19 cellular contexts compared by ENCODE assay signal in genomic region chr17:56679767-56680422, GRCh38.
DNase-seq lines count a peak whose midpoint lies in the region; ATAC-seq lines count a peak whose summit lies in the region.
"Had no signal": no experiment of that assay in that cellular context is flagged by ENCODE, and none has a peak within 500 bp of the region (broad histone marks: within the 10 kb centered on the region; RNA-seq: fewer than 3 reads in every experiment).

No MANE protein-coding gene starts in this region.

- H3K4me3 ChIP-seq in BLaER1 treated with 17β-estradiol and CSF1 and Interleukin-3, amounts not matched to agents 10 nM and 100 nM = no peak overlapping the region
- H3K4me3 ChIP-seq in Jurkat, Clone E6-1 (ENCODE audit: low read length) = no peak overlapping the region
- H3K4me3 ChIP-seq: uterus had no signal

- peak overlapping the region in 9 of 11 experiments; percentile 78 to 90 (median 79); a peak in 18 of 22 replicates for H3K4me2 ChIP-seq in BLaER1 treated with 17β-estradiol and CSF1 and Interleukin-3, amounts not matched to agents 10 nM and 100 nM

- peaks cover 24% of the 10 kb centered on the region for H3K4me1 Mint-ChIP-seq in T-helper 2 cell treated with Interferon-gamma antibody and Interleukin-4, amounts not matched to agents 5 μg/mL and 100 μg/mL, for 36 hours (ENCODE audit: low read depth)

- no peak overlapping the region for H3K27ac Mint-ChIP-seq in T-helper 2 cell treated with Interferon-gamma antibody and Interleukin-4, amounts not matched to agents 5 μg/mL and 100 μg/mL, for 36 hours
- H3K27ac Mint-ChIP-seq: activated CD4-positive, alpha-beta T cell treated with anti-CD3 and anti-CD28 coated beads for 36 hours; activated CD8-positive, alpha-beta memory T cell treated with anti-CD3 and anti-CD28 coated beads, Interleukin-2, amount 10 ng/mL, durations not matched to agents 7 days and 5 days; activated naive CD8-positive, alpha-beta T cell treated with anti-CD3 and anti-CD28 coated beads, Interleukin-2, amount 50 U/mL, for 24 hours; GM23338 had no signal

- H3K4me1 ChIP-seq in BLaER1 treated with 17β-estradiol and CSF1 and Interleukin-3, amounts not matched to agents 10 nM and 100 nM = peaks cover 35 to 88% (median 82%) of the 10 kb centered on the region in 10 experiments
- H3K4me1 ChIP-seq: uterus had no signal

- DNase-seq in Jurkat, Clone E6-1 (ENCODE audit: low read depth, low spot score) = peak; percentile 18
- DNase-seq in T-helper 2 cell treated with Interferon-gamma antibody and Interleukin-4, amounts not matched to agents 5 μg/mL and 100 μg/mL, for 36 hours (ENCODE audit: low spot score) = peak; percentile 5
- DNase-seq in kidney tubule cell (ENCODE audit: low spot score) = peak; percentile 41
- no peak for DNase-seq in epidermal melanocyte (ENCODE audit: insufficient read length, low spot score)
- DNase-seq: activated CD8-positive, alpha-beta memory T cell treated with anti-CD3 and anti-CD28 coated beads, Interleukin-2, amount 10 ng/mL, durations not matched to agents 7 days and 5 days; DMS153; Peyer's patch; stimulated activated CD8-positive, alpha-beta memory T cell treated with anti-CD3 and anti-CD28 coated beads, Interleukin-4, amount 100 ng/mL, for 48 hours; uterus had no signal

- no peak for ATAC-seq in activated CD4-positive, CD25-positive, alpha-beta regulatory T cell treated with anti-CD3 and anti-CD28 coated beads, Interleukin-2, amount 50 U/mL, for 24 hours
- ATAC-seq in GM18867 (IDR thresholded peaks at IDR 0.05; ENCODE audit: unreplicated experiment) = no peak
- ATAC-seq in GM18520 (IDR thresholded peaks at IDR 0.05; ENCODE audit: unreplicated experiment) = no peak
- ATAC-seq: activated naive CD8-positive, alpha-beta T cell treated with anti-CD3 and anti-CD28 coated beads, Interleukin-2, amount 50 U/mL, for 24 hours had no signal

- H3K27ac ChIP-seq in BLaER1 treated with 17β-estradiol and CSF1 and Interleukin-3, amounts not matched to agents 10 nM and 100 nM = peak overlapping the region in 7 of 11 experiments; percentile 77 to 97 (median 93); a peak in 14 of 22 replicates
- H3K27ac ChIP-seq: cardiac muscle cell, esophagus muscularis mucosa, Peyer's patch, uterus had no signal

- peaks cover 0 to 9% (median 0%) of the 10 kb centered on the region in 11 experiments; a peak in 3 of 22 replicates for H3K27me3 ChIP-seq in BLaER1 treated with 17β-estradiol and CSF1 and Interleukin-3, amounts not matched to agents 10 nM and 100 nM

- peaks cover 31% of the 10 kb centered on the region for H3K27me3 Mint-ChIP-seq in T-helper 2 cell treated with Interferon-gamma antibody and Interleukin-4, amounts not matched to agents 5 μg/mL and 100 μg/mL, for 36 hours (ENCODE audit: low read depth)

- no peaks in the 10 kb centered on the region for H3K36me3 ChIP-seq in BLaER1 treated with 17β-estradiol and CSF1 and Interleukin-3, amounts not matched to agents 10 nM and 100 nM
- H3K36me3 ChIP-seq: cardiac muscle cell, esophagus muscularis mucosa, Peyer's patch, uterus had no signal

- H4K20me1 ChIP-seq in BLaER1 treated with 17β-estradiol and CSF1 and Interleukin-3, amounts not matched to agents 10 nM and 100 nM = no peaks in the 10 kb centered on the region

- no peaks in the 10 kb centered on the region for H3K36me3 Mint-ChIP-seq in T-helper 2 cell treated with Interferon-gamma antibody and Interleukin-4, amounts not matched to agents 5 μg/mL and 100 μg/mL, for 36 hours (ENCODE audit: low read depth)
- H3K36me3 Mint-ChIP-seq: activated CD8-positive, alpha-beta memory T cell treated with anti-CD3 and anti-CD28 coated beads, Interleukin-2, amount 10 ng/mL, durations not matched to agents 7 days and 5 days; CD4-positive, CD25-positive, alpha-beta regulatory T cell had no signal

- H3K9me3 ChIP-seq in BLaER1 treated with 17β-estradiol and CSF1 and Interleukin-3, amounts not matched to agents 10 nM and 100 nM (replicated peaks in 1 of 11) = peaks cover 0 to 9% (median 2%) of the 10 kb centered on the region in 11 experiments; a peak in 5 of 22 replicates
- H3K9me3 ChIP-seq: esophagus muscularis mucosa, Peyer's patch, uterus had no signal

- H3K9ac ChIP-seq in BLaER1 treated with 17β-estradiol and CSF1 and Interleukin-3, amounts not matched to agents 10 nM and 100 nM = peak overlapping the region in 6 of 11 experiments; percentile 10 to 82 (median 80); a peak in 11 of 22 replicates

- H3K9me3 Mint-ChIP-seq in T-helper 2 cell treated with Interferon-gamma antibody and Interleukin-4, amounts not matched to agents 5 μg/mL and 100 μg/mL, for 36 hours = no peaks in the 10 kb centered on the region
- H3K9me3 Mint-ChIP-seq: activated naive CD8-positive, alpha-beta T cell treated with anti-CD3 and anti-CD28 coated beads, Interleukin-2, amount 50 U/mL, for 24 hours; GM23338 had no signal

- peak overlapping the region; percentile 34 for H3K4me3 Mint-ChIP-seq in T-helper 2 cell treated with Interferon-gamma antibody and Interleukin-4, amounts not matched to agents 5 μg/mL and 100 μg/mL, for 36 hours
- H3K4me3 Mint-ChIP-seq: activated CD8-positive, alpha-beta memory T cell treated with anti-CD3 and anti-CD28 coated beads, Interleukin-2, amount 10 ng/mL, durations not matched to agents 7 days and 5 days had no signal
